ENCODE assay signal across 15 cellular contexts in genomic region chr9:98861881-98862501, GRCh38. TPM values are rescaled to one million over a fixed set of nuclear protein-coding genes. Genes with fewer than 3 reads are reported as not detected.
DNase-seq lines count a peak whose midpoint lies in the region; ATAC-seq, FAIRE-seq and TF ChIP-seq lines count a peak whose summit lies in the region.
"Had no signal": no experiment of that assay in that cellular context is flagged by ENCODE, and none has a peak within 500 bp of the region (broad histone marks: within the 10 kb centered on the region; RNA-seq: fewer than 3 reads in every experiment).

No MANE protein-coding gene starts in this region.

- no peaks in the 10 kb centered on the region for H3K79me2 ChIP-seq in ACC112 (ENCODE audit: control insufficient read depth, insufficient read depth, low read length, unreplicated experiment)
- no peaks in the 10 kb centered on the region for H3K79me2 ChIP-seq in H9 (ENCODE audit: insufficient read depth, low read length)
- H3K79me2 ChIP-seq: parathyroid adenoma had no signal

- H3K4me1 ChIP-seq in ACC112 (ENCODE audit: control insufficient read depth, insufficient read depth, low read length, unreplicated experiment) (peaks cover 32% of the 10 kb centered on the region), mucosa of descending colon (ENCODE audit: low read depth) (no peaks in the 10 kb centered on the region), H9 (ENCODE audit: insufficient read depth, low read length) (no peaks in the 10 kb centered on the region)
- H3K4me1 ChIP-seq: parathyroid adenoma had no signal

- ATAC-seq in mucosa of descending colon: peak; percentile 66
- no peak for ATAC-seq in GM19324 (IDR thresholded peaks at IDR 0.05; ENCODE audit: low FRiP score, unreplicated experiment)
- no peak for ATAC-seq in effector memory CD8-positive, alpha-beta T cell (replicated peaks)

- H3K14ac ChIP-seq in H9 (ENCODE audit: insufficient read depth, low read length): no peak overlapping the region

- H4K8ac ChIP-seq in H9 (replicated peaks; ENCODE audit: insufficient read length, low read depth, low read length): no peak overlapping the region

- H3K36me3 ChIP-seq in ACC112 (ENCODE audit: insufficient read depth, low read length): no peaks in the 10 kb centered on the region
- H3K36me3 ChIP-seq in bronchial epithelial cell (ENCODE audit: control insufficient read depth, insufficient read depth, low read length): no peaks in the 10 kb centered on the region
- no peaks in the 10 kb centered on the region for H3K36me3 ChIP-seq in mucosa of descending colon (ENCODE audit: low read depth)

- no peak overlapping the region for H2BK20ac ChIP-seq in H9 (ENCODE audit: low read depth, low read length, poor library complexity, severe bottlenecking)

- no peak overlapping the region for H4K5ac ChIP-seq in H9 (ENCODE audit: insufficient read length, low read depth, low read length)

- intact Hi-C loops in mucosa of descending colon (cut with DNase I, micrococcal nuclease): loop anchor here (5.0 to 10.0 kb wide), 2 partner anchors 133 to 135 kb away; no protein-coding TSS in a partner anchor

- WGBS in H9 (ENCODE audit: extremely low coverage, insufficient read length, low lambda C conversion rate): no CpG with 5 or more reads among the region's 7 CpGs

- H3K23ac ChIP-seq in H9 (ENCODE audit: insufficient read length, low read depth, low read length): no peak overlapping the region

- H2BK15ac ChIP-seq in H9 (ENCODE audit: low read depth, low read length): no peak overlapping the region

- H4K20me1 ChIP-seq in H9 (ENCODE audit: control insufficient read depth, insufficient read depth, insufficient read length): no peaks in the 10 kb centered on the region

- DNase-seq in LHCN-M2 (ENCODE audit: low read depth) (peak; percentile 91), bronchial epithelial cell (ENCODE audit: low read depth) (peak; percentile 15), mucosa of descending colon (no peak), H9 (no peak), SW 1271 (lab: John Stamatoyannopoulos, UW) (no peak)
- no peak for DNase-seq in effector memory CD8-positive, alpha-beta T cell
- DNase-seq: hippocampal formation; NCI-H1105 treated with DMSO at 0.1 percent for 48 hours; stimulated activated naive CD4-positive, alpha-beta T cell had no signal

- no peaks in the 10 kb centered on the region; a peak in 1 of 5 replicates for H3K9me3 Mint-ChIP-seq in H9
- no peaks in the 10 kb centered on the region for H3K9me3 Mint-ChIP-seq in effector memory CD8-positive, alpha-beta T cell
- H3K9me3 Mint-ChIP-seq: activated naive CD4-positive, alpha-beta T cell treated with anti-CD3 and anti-CD28 coated beads, Interleukin-2, amount 50 U/mL, for 72 hours; T-helper 1 cell treated with Interleukin-12 subunit alpha and Interleukin-12 subunit beta and Interleukin-4 antibody, amounts not matched to agents 30 μg/mL and 1 μg/mL, for 36 hours had no signal

- H3K9ac ChIP-seq in H9 (ENCODE audit: extremely low read depth, insufficient read length, low read length): no peak overlapping the region
- H3K9ac ChIP-seq: parathyroid adenoma had no signal

- FAIRE-seq in bronchial epithelial cell (lab: Jason Lieb, UNC): no peak

- H3K79me1 ChIP-seq in H9 (ENCODE audit: insufficient read depth, low read depth, low read length, poor library complexity, severe bottlenecking): no peaks in the 10 kb centered on the region

- TF ChIP-seq CTCF in bronchial epithelial cell (IDR thresholded peaks at IDR 0.05; ENCODE audit: insufficient read depth, low read length, severe bottlenecking) (no peak), mucosa of descending colon (IDR thresholded peaks at IDR 0.05) (no peak), H9 (conservative IDR thresholded peaks at IDR 0.05) (no peak)

- H3K27ac ChIP-seq in ACC112 (ENCODE audit: low read depth, low read length) (peak overlapping the region; percentile 61), H9 (ENCODE audit: insufficient read length, low read depth, low read length) (no peak overlapping the region)
- H3K27ac ChIP-seq: C4-2B, parathyroid adenoma had no signal

- H3K23me2 ChIP-seq in H9 (ENCODE audit: insufficient read length, low read depth, low read length, poor library complexity, severe bottlenecking): no peaks in the 10 kb centered on the region

- no peak overlapping the region for H3K4me3 ChIP-seq in ACC112 (ENCODE audit: low read depth, low read length)
- H3K4me3 ChIP-seq in bronchial epithelial cell (ENCODE audit: low read depth, low read length): no peak overlapping the region
- H3K4me3 ChIP-seq in mucosa of descending colon: no peak overlapping the region

- no peak overlapping the region for H2AK5ac ChIP-seq in H9 (ENCODE audit: insufficient read length, low read length)

- no peak overlapping the region for H3T11ph ChIP-seq in H9 (ENCODE audit: low read length)

- no peak overlapping the region for H2BK120ac ChIP-seq in H9 (ENCODE audit: low read depth, low read length, poor library complexity, severe bottlenecking)

- H3K56ac ChIP-seq in H9 (ENCODE audit: insufficient read length, low read depth, low read length): no peak overlapping the region

- H2AFZ ChIP-seq in ACC112 (ENCODE audit: low read length, unreplicated experiment) (no peak overlapping the region), H9 (ENCODE audit: low read length) (no peak overlapping the region)
- H2AFZ ChIP-seq: parathyroid adenoma had no signal

- H3K18ac ChIP-seq in H9 (ENCODE audit: insufficient read length, low read depth, low read length): no peak overlapping the region

- H2BK12ac ChIP-seq in H9 (ENCODE audit: insufficient read length, low read depth, low read length): no peak overlapping the region

- no peaks in the 10 kb centered on the region for H3K36me3 Mint-ChIP-seq in H9 (ENCODE audit: insufficient read depth in 1 of 3, low read depth in 3 of 3)
- no peaks in the 10 kb centered on the region for H3K36me3 Mint-ChIP-seq in effector memory CD8-positive, alpha-beta T cell (ENCODE audit: insufficient read depth)
- H3K36me3 Mint-ChIP-seq: activated naive CD4-positive, alpha-beta T cell treated with anti-CD3 and anti-CD28 coated beads, Interleukin-2, amount 50 U/mL, for 72 hours had no signal

- no peak overlapping the region for H2BK5ac ChIP-seq in H9 (ENCODE audit: insufficient read length, low read length)

- H3K27me3 Mint-ChIP-seq in H9 (ENCODE audit: low read depth): peaks cover 12% of the 10 kb centered on the region
- peaks cover 61 to 71% of the 10 kb centered on the region in 2 donors for H3K27me3 Mint-ChIP-seq in effector memory CD8-positive, alpha-beta T cell

- H3K4me3 Mint-ChIP-seq in H9: no peak overlapping the region
- no peak overlapping the region for H3K4me3 Mint-ChIP-seq in effector memory CD8-positive, alpha-beta T cell
- H3K4me3 Mint-ChIP-seq: T-helper 1 cell treated with Interleukin-12 subunit alpha and Interleukin-12 subunit beta and Interleukin-4 antibody, amounts not matched to agents 30 μg/mL and 1 μg/mL, for 36 hours had no signal

- no peak overlapping the region for H3K4me2 ChIP-seq in H9 (ENCODE audit: insufficient read depth, insufficient read length, low read length)

- H3K27me3 ChIP-seq in ACC112 (ENCODE audit: insufficient read depth, low read length): peaks cover 7% of the 10 kb centered on the region; the same call in 1 of the 2 replicates
- H3K27me3 ChIP-seq in bronchial epithelial cell (ENCODE audit: control insufficient read depth, insufficient read depth, low read length): peaks cover 2% of the 10 kb centered on the region
- H3K27me3 ChIP-seq in H9 (ENCODE audit: insufficient read depth, low read length): no peaks in the 10 kb centered on the region

- no peak overlapping the region for H4K91ac ChIP-seq in H9 (ENCODE audit: insufficient read length, low read depth, low read length)

- H3K27ac Mint-ChIP-seq in H9: no peak overlapping the region
- H3K27ac Mint-ChIP-seq in effector memory CD8-positive, alpha-beta T cell: no peak overlapping the region
- H3K27ac Mint-ChIP-seq: activated naive CD4-positive, alpha-beta T cell treated with anti-CD3 and anti-CD28 coated beads, Interleukin-2, amount 50 U/mL, for 72 hours; T-helper 1 cell treated with Interleukin-12 subunit alpha and Interleukin-12 subunit beta and Interleukin-4 antibody, amounts not matched to agents 30 μg/mL and 1 μg/mL, for 36 hours had no signal

- no peak overlapping the region for H3K4ac ChIP-seq in H9 (ENCODE audit: low read depth, low read length)

- H3K9me3 ChIP-seq in mucosa of descending colon: no peaks in the 10 kb centered on the region
- H3K9me3 ChIP-seq in H9 (ENCODE audit: control insufficient read depth, low read depth, low read length): peaks cover 5% of the 10 kb centered on the region

- no peaks in the 10 kb centered on the region; a peak in 1 of 4 replicates for H3K4me1 Mint-ChIP-seq in H9
- no peaks in the 10 kb centered on the region for H3K4me1 Mint-ChIP-seq in effector memory CD8-positive, alpha-beta T cell (ENCODE audit: low read depth in 2 of 2)

RNA-seq across cellular contexts. Expression of gene GALNT12, which starts 54.5 kb away (rescaled TPM):
- total RNA-seq in LHCN-M2 (2014; rRNA removed) (1.7 and 2.2 TPM in 2 replicates), bronchial epithelial cell (1.0 and 2.6 TPM in 2 replicates), mucosa of descending colon (100 to 1,000 TPM in 2 of 3 donors, 10 to 100 TPM in 1; 54.6 to 139 (median 121) TPM), H9 (2021) (18.0 and 18.5 TPM in 2 replicates)
- polyA plus RNA-seq in LHCN-M2 (2012): 0.64 TPM

Comparison
In these comparisons a context has a peak if more than half of its experiments do, and no peak if none do; other contexts are left out.
1. DNase-seq: peak in LHCN-M2 (single experiment) and bronchial epithelial cell (single experiment); none in mucosa of descending colon (0 of 3), H9 (single experiment), effector memory CD8-positive, alpha-beta T cell (0 of 3) and SW 1271 (0 of 2).